Comparison of ENCODE assay signal across 20 cellular contexts in genomic region chr17:36928450-36929125, GRCh38. TPM values are rescaled to one million over a fixed set of nuclear protein-coding genes. Genes with fewer than 3 reads are reported as not detected.
DNase-seq lines count a peak whose midpoint lies in the region; ATAC-seq and TF ChIP-seq lines count a peak whose summit lies in the region.
"Had no signal": no experiment of that assay in that cellular context is flagged by ENCODE, and none has a peak within 500 bp of the region (broad histone marks: within the 10 kb centered on the region; RNA-seq: fewer than 3 reads in every experiment).

No MANE protein-coding gene starts in this region.

- H3F3A ChIP-seq in neural progenitor cell (ENCODE audit: low read depth) (no peaks in the 10 kb centered on the region), PC-3 (ENCODE audit: low read length, unreplicated experiment) (no peaks in the 10 kb centered on the region)

- H3K9me3 Mint-ChIP-seq in glutamatergic neuron (ENCODE audit: unreplicated experiment) (peaks cover 3% of the 10 kb centered on the region), neural progenitor cell (no peaks in the 10 kb centered on the region)
- H3K9me3 Mint-ChIP-seq: stimulated activated naive CD8-positive, alpha-beta T cell treated with anti-CD3 and anti-CD28 coated beads, Interleukin-15, Interleukin-2, amounts not matched to agents 100 ng/mL and 50 ng/mL, for 24 hours had no signal

- DNase-seq in ELF-1 (ENCODE audit: low read depth, low spot score) (peak; percentile 33), glutamatergic neuron (no peak), neural progenitor cell (ENCODE audit: low spot score) (no peak), D341Med (ENCODE audit: low spot score) (no peak), PC-3 (no peak), NCI-H226 (no peak)
- DNase-seq in stimulated activated naive CD4-positive, alpha-beta T cell treated with Interleukin-2 at 50 U/mL for 16 hours (lab: John Stamatoyannopoulos, UW): no peak
- DNase-seq: activated CD8-positive, alpha-beta memory T cell treated with anti-CD3 and anti-CD28 coated beads for 24 hours; activated gamma-delta T cell treated with Interleukin-2 at 50 U/mL for 16 hours; effector CD8-positive, alpha-beta T cell; HCEC 1CT; NCI-H1436 treated with DMSO at 0.1 percent for 48 hours; NCI-H446 treated with DMSO at 0.1 percent for 48 hours; occipital lobe; uterus had no signal

- H3K27ac Mint-ChIP-seq in glutamatergic neuron (ENCODE audit: unreplicated experiment): no peak overlapping the region
- H3K27ac Mint-ChIP-seq in neural progenitor cell: no peak overlapping the region
- H3K27ac Mint-ChIP-seq: stimulated activated naive CD8-positive, alpha-beta T cell treated with anti-CD3 and anti-CD28 coated beads, Interleukin-15, Interleukin-2, amounts not matched to agents 100 ng/mL and 50 ng/mL, for 24 hours had no signal

- ATAC-seq in PC-3: no peak

- no peaks in the 10 kb centered on the region for H3K9me2 ChIP-seq in PC-3 (replicated peaks; ENCODE audit: low read length)

- no peaks in the 10 kb centered on the region for H4K20me1 ChIP-seq in OCI-LY3 (ENCODE audit: insufficient read depth, low read length)
- peaks cover 34% of the 10 kb centered on the region for H4K20me1 ChIP-seq in neural progenitor cell (ENCODE audit: low read depth)
- no peaks in the 10 kb centered on the region for H4K20me1 ChIP-seq in PC-3 (ENCODE audit: low read length)

- peaks cover 22% of the 10 kb centered on the region for H3K27me3 Mint-ChIP-seq in glutamatergic neuron (ENCODE audit: unreplicated experiment)
- peaks cover 67% of the 10 kb centered on the region for H3K27me3 Mint-ChIP-seq in neural progenitor cell (ENCODE audit: insufficient read depth, low read depth)

- no peaks in the 10 kb centered on the region for H3K27me3 ChIP-seq in OCI-LY3 (ENCODE audit: low read depth, low read length)
- peaks cover 100% of the 10 kb centered on the region for H3K27me3 ChIP-seq in neural progenitor cell
- H3K27me3 ChIP-seq in PC-3 (ENCODE audit: low read length): peaks cover 36% of the 10 kb centered on the region

- H3K4me3 Mint-ChIP-seq in glutamatergic neuron (ENCODE audit: unreplicated experiment) (peak overlapping the region; percentile 77), neural progenitor cell (no peak overlapping the region)

- POLR2A ChIA-PET in PC-3 (lab: Charles Lee; ENCODE audit: unreplicated experiment): no interaction called here

- H3K4me1 ChIP-seq in OCI-LY3 (ENCODE audit: low read length) (peaks cover 27% of the 10 kb centered on the region), neural progenitor cell (peaks cover 47% of the 10 kb centered on the region), PC-3 (ENCODE audit: insufficient read depth, low read length) (peaks cover 9% of the 10 kb centered on the region)

- H3K27ac ChIP-seq in OCI-LY3 (ENCODE audit: low read length): peak overlapping the region; percentile 43
- no peak overlapping the region for H3K27ac ChIP-seq in neural progenitor cell
- no peak overlapping the region for H3K27ac ChIP-seq in PC-3 (ENCODE audit: low read length)
- H3K27ac ChIP-seq: breast epithelium, uterus had no signal

- H3K79me2 ChIP-seq in OCI-LY3 (ENCODE audit: low read length): no peaks in the 10 kb centered on the region
- no peaks in the 10 kb centered on the region for H3K79me2 ChIP-seq in neural progenitor cell (ENCODE audit: low read depth)
- H3K79me2 ChIP-seq in PC-3 (ENCODE audit: low read length): no peaks in the 10 kb centered on the region

- H3K9me3 ChIP-seq in OCI-LY3 (ENCODE audit: insufficient read depth, low read length) (no peaks in the 10 kb centered on the region), neural progenitor cell (ENCODE audit: low read depth) (no peaks in the 10 kb centered on the region), PC-3 (ENCODE audit: low read length) (no peaks in the 10 kb centered on the region)
- H3K9me3 ChIP-seq: breast epithelium, uterus had no signal

- intact Hi-C loops in PC-3 (cut with micrococcal nuclease): no loop called here

- peak overlapping the region; percentile 67 for H3K4me3 ChIP-seq in OCI-LY3 (ENCODE audit: low read length)
- H3K4me3 ChIP-seq in neural progenitor cell: peak overlapping the region; percentile 28
- no peak overlapping the region for H3K4me3 ChIP-seq in PC-3 (ENCODE audit: low read length)
- H3K4me3 ChIP-seq: breast epithelium, uterus had no signal

- peak overlapping the region; percentile 87 for H2AFZ ChIP-seq in OCI-LY3 (ENCODE audit: low read depth, low read length)
- no peak overlapping the region for H2AFZ ChIP-seq in neural progenitor cell (replicated peaks)
- no peak overlapping the region for H2AFZ ChIP-seq in PC-3 (ENCODE audit: low read length)

- H3K4me1 Mint-ChIP-seq in glutamatergic neuron (ENCODE audit: low read depth, unreplicated experiment) (peaks cover 59% of the 10 kb centered on the region), neural progenitor cell (peaks cover 24% of the 10 kb centered on the region)

- no TSS peak for BruUV-seq in PC-3 (replicated peaks; lab: Mats Ljungman, UMichigan)

- H3K36me3 Mint-ChIP-seq in glutamatergic neuron (ENCODE audit: unreplicated experiment) (no peaks in the 10 kb centered on the region), neural progenitor cell (no peaks in the 10 kb centered on the region)

- H3K36me3 ChIP-seq in OCI-LY3 (replicated peaks; ENCODE audit: low read depth, low read length): no peaks in the 10 kb centered on the region
- H3K36me3 ChIP-seq in neural progenitor cell: no peaks in the 10 kb centered on the region
- no peaks in the 10 kb centered on the region for H3K36me3 ChIP-seq in PC-3 (ENCODE audit: low read depth, low read length)
- H3K36me3 ChIP-seq: breast epithelium, uterus had no signal

- H3K9ac ChIP-seq in OCI-LY3 (ENCODE audit: low read length): peak overlapping the region; percentile 50; the same call in 1 of the 2 replicates
- no peak overlapping the region for H3K9ac ChIP-seq in neural progenitor cell
- H3K9ac ChIP-seq in PC-3 (ENCODE audit: low read length): no peak overlapping the region

- CTCF ChIA-PET in PC-3 (lab: Charles Lee): no interaction called here

- TF ChIP-seq CTCF in OCI-LY3 (IDR thresholded peaks at IDR 0.05; ENCODE audit: low read depth, low read length) (no peak), glutamatergic neuron (IDR thresholded peaks at IDR 0.05; ENCODE audit: partially characterized antibody, unreplicated experiment) (no peak), neural progenitor cell (IDR thresholded peaks at IDR 0.05) (no peak), PC-3 (conservative IDR thresholded peaks at IDR 0.05; ENCODE audit: low read depth, low read length) (no peak)

- H3K4me2 ChIP-seq in OCI-LY3 (ENCODE audit: low read length) (peak overlapping the region; percentile 66), neural progenitor cell (peak overlapping the region; percentile 67), PC-3 (ENCODE audit: low read length) (no peak overlapping the region)

RNA-seq across cellular contexts. Expression of gene LHX1, which starts 8.7 kb away (rescaled TPM):
- total RNA-seq in glutamatergic neuron (ENCODE audit: unreplicated experiment): 2.6 TPM
- total RNA-seq in neural progenitor cell (ENCODE audit: low replicate concordance): not detected in 2 replicates
- total RNA-seq in PC-3 (2014; rRNA removed): not detected in 2 replicates
- total RNA-seq: breast epithelium, LHCN-M2, lung microvascular endothelial cell, occipital lobe had no signal

RNA-seq across cellular contexts. Expression of gene AATF, which starts 20.2 kb away (rescaled TPM):
- total RNA-seq in glutamatergic neuron (ENCODE audit: unreplicated experiment): 22.5 TPM
- 28.9 and 32.1 TPM in 2 replicates for total RNA-seq in neural progenitor cell (ENCODE audit: low replicate concordance)
- 25.5 and 25.9 TPM in 2 replicates for total RNA-seq in PC-3 (2014; rRNA removed)
